In the genomic region with DNA sequence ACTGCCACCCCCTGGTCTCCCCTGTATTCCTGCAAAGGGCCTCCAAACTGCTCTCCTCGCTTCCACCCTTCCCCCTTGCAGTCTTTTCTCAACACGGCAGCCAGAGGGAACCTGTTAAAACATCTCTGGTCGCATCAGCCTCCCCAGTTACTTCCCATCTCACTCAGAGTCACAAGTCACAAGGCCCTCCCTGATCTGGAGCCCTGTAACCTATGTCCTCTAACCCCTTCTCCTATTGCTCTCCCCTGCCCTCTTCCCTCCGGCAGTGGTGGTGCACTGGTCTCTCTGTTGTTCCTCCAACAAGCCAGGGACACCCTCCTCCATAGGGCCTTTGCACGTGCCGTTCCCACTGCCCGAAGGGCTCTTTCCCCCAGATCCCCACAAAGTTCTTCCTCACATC, we compare ENCODE assay signal across 11 cellular contexts.
A peak's percentile ranks its signal among the peaks of the same experiment; 100 is the strongest.
DNase-seq lines count a peak whose midpoint lies in the region; ATAC-seq and TF ChIP-seq lines count a peak whose summit lies in the region.
"Had no signal": no experiment of that assay in that cellular context is flagged by ENCODE, and none has a peak within 500 bp of the region (broad histone marks: within the 10 kb centered on the region; RNA-seq: fewer than 3 reads in every experiment).

No MANE protein-coding gene starts in this region.

- peaks cover 2 to 29% (median 18%) of the 10 kb centered on the region in 11 experiments; a peak in 21 of 22 replicates for H3K9me3 ChIP-seq in BLaER1 treated with 17β-estradiol and CSF1 and Interleukin-3, amounts not matched to agents 10 nM and 100 nM (replicated peaks in 1 of 11)
- H3K9me3 ChIP-seq in Panc1 (ENCODE audit: control insufficient read depth, insufficient read depth, low read depth, low read length), result no peaks in the 10 kb centered on the region

- peaks cover 0 to 7% (median 0%) of the 10 kb centered on the region in 11 experiments; a peak in 3 of 22 replicates for H4K20me1 ChIP-seq in BLaER1 treated with 17β-estradiol and CSF1 and Interleukin-3, amounts not matched to agents 10 nM and 100 nM

- H3K4me3 ChIP-seq in BLaER1 treated with 17β-estradiol and CSF1 and Interleukin-3, amounts not matched to agents 10 nM and 100 nM, result no peak overlapping the region
- H3K4me3 ChIP-seq in GM12875 (ENCODE audit: low read depth, low read length) (no peak overlapping the region), Panc1 (ENCODE audit: low read depth in 2 of 2, low read length in 2 of 2) (no peak overlapping the region)
- H3K4me3 ChIP-seq: stomach had no signal

- in situ Hi-C loops in Panc1 (cut with HindIII; ENCODE audit: low pct_unique_long_range_greater_than_20kb, low sequenced_read_pairs), result no loop called here

- peak overlapping the region in 5 of 11 experiments; percentile 2 to 28 (median 28); a peak in 7 of 22 replicates for H3K4me2 ChIP-seq in BLaER1 treated with 17β-estradiol and CSF1 and Interleukin-3, amounts not matched to agents 10 nM and 100 nM

- DNase-seq in Panc1 (ENCODE audit: low read depth, low spot score), result no peak
- DNase-seq in iPS DF 19.7 (ENCODE audit: low read depth, low spot score), result peak; percentile 23
- no peak for DNase-seq in NK-92 (lab: John Stamatoyannopoulos, UW; ENCODE audit: unreplicated experiment)
- DNase-seq: activated T-cell treated with anti-CD3 and anti-CD28 coated beads, Interleukin-2, amount 50 U/mL, for 24 hours; NCI-H2227 treated with DMSO at 0.1 percent for 48 hours; stomach had no signal

- H3K36me3 ChIP-seq in BLaER1 treated with 17β-estradiol and CSF1 and Interleukin-3, amounts not matched to agents 10 nM and 100 nM, result peaks cover 0 to 12% (median 0%) of the 10 kb centered on the region in 11 experiments; a peak in 5 of 22 replicates
- no peaks in the 10 kb centered on the region for H3K36me3 ChIP-seq in Panc1 (ENCODE audit: control insufficient read depth, insufficient read depth, low read length)
- H3K36me3 ChIP-seq: stomach had no signal

- TF ChIP-seq CTCF in GM12875 (IDR thresholded peaks at IDR 0.05; ENCODE audit: borderline replicate concordance, insufficient read depth, low read depth, low read length), result peak; percentile 18; the same call in 1 of the 2 replicates
- peak; percentile 4; the same call in 1 of the 2 replicates for TF ChIP-seq CTCF in Panc1 (IDR thresholded peaks at IDR 0.05)

- peak overlapping the region in 7 of 11 experiments; percentile 11 to 81 (median 23); a peak in 9 of 22 replicates for H3K27ac ChIP-seq in BLaER1 treated with 17β-estradiol and CSF1 and Interleukin-3, amounts not matched to agents 10 nM and 100 nM
- no peak overlapping the region for H3K27ac ChIP-seq in Panc1 (ENCODE audit: low read length)
- H3K27ac ChIP-seq: stomach had no signal

- CTCF ChIA-PET in Panc1 (lab: Charles Lee), result no interaction called here

- POLR2A ChIA-PET in Panc1 (lab: Charles Lee), result no interaction called here

- intact Hi-C loops in Panc1 (cut with micrococcal nuclease; ENCODE audit: unreplicated experiment), result no loop called here

- H3K4me1 ChIP-seq in BLaER1 treated with 17β-estradiol and CSF1 and Interleukin-3, amounts not matched to agents 10 nM and 100 nM, result peaks cover 28 to 57% (median 51%) of the 10 kb centered on the region in 10 experiments
- no peaks in the 10 kb centered on the region for H3K4me1 ChIP-seq in Panc1 (ENCODE audit: control insufficient read depth, insufficient read depth, low read length)

- H3K9ac ChIP-seq in BLaER1 treated with 17β-estradiol and CSF1 and Interleukin-3, amounts not matched to agents 10 nM and 100 nM, result no peak overlapping the region

- no TSS peak for BruUV-seq in Panc1 (replicated peaks; lab: Mats Ljungman, UMichigan)

- H3K27me3 ChIP-seq in BLaER1 treated with 17β-estradiol and CSF1 and Interleukin-3, amounts not matched to agents 10 nM and 100 nM, result no peaks in the 10 kb centered on the region
- H3K27me3 ChIP-seq in Panc1 (ENCODE audit: control insufficient read depth, insufficient read depth, low read length), result no peaks in the 10 kb centered on the region
- H3K27me3 ChIP-seq: stomach had no signal

- ATAC-seq in Panc1 (no peak), GM18505 (IDR thresholded peaks at IDR 0.05; ENCODE audit: unreplicated experiment) (no peak), GM21723 (IDR thresholded peaks at IDR 0.05; ENCODE audit: unreplicated experiment) (no peak), HG02623 (IDR thresholded peaks at IDR 0.05; ENCODE audit: unreplicated experiment) (no peak)

- TF ChIP-seq POLR2A in GM18505 (IDR thresholded peaks at IDR 0.05; ENCODE audit: borderline replicate concordance, extremely low read depth, insufficient read depth, insufficient read length), result no peak
